ENCODE assay signal across 8 cellular contexts in the genomic region with DNA sequence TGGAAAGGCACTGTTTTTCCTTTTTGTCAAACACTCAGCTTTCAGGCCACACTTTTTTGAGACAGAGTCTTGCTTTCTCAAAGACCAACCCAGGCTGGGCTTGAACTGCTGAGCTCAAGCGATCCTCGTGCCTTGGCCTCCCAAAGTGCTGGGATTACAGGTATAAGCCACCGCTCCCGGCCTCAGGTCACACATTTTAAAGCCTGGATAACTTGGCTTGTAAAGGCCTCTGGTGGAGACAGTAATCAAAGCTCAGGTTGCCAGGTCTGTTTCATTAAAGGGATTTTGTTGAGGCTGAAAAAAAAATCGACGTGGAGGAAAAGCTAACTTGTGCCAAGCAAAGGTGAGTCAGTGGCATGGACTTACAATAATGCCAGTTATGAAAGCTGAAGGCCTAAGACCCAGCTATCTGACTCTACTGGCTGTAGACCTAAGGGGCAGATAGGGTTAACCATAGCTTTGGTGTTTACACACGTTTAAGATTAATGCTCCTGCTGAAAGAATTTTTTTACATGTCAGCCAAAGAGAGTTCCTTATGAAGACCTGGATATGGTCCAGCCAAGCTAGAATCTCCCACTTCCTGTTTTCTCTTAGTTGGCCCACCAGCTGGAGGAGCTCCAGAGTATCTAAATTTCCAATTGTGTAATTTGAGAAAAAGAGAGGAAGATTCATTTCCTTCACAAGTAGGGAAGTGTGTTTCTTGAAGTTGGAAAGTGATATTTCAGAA. TPM values are rescaled to one million over a fixed set of nuclear protein-coding genes. Genes with fewer than 3 reads are reported as not detected.
DNase-seq lines count a peak whose midpoint lies in the region; ATAC-seq and TF ChIP-seq lines count a peak whose summit lies in the region.

No MANE protein-coding gene starts in this region.

- no peak for TF ChIP-seq POLR2A in heart left ventricle (IDR thresholded peaks at IDR 0.05)

- H3K4me1 ChIP-seq in heart left ventricle, result peaks cover 2 to 70% (median 57%) of the 10 kb centered on the region in 12 donors

- H3K9me3 ChIP-seq in heart left ventricle, result no peaks in the 10 kb centered on the region

- DNase-seq in heart left ventricle (peak in 3 of 5 donors; percentile 47 to 65 (median 59)), Right ventricle myocardium superior (no peak), NCI-H1105 (lab: John Stamatoyannopoulos, UW) (peak; percentile 4), fibroblast of pulmonary artery (ENCODE audit: low read depth) (peak; percentile 95), omental fat pad (ENCODE audit: low spot score) (no peak)
- DNase-seq in effector CD8-positive, alpha-beta T cell (lab: John Stamatoyannopoulos, UW), result no peak

- TF ChIP-seq CTCF in heart left ventricle (IDR thresholded peaks at IDR 0.05), result peak in 8 of 12 donors; percentile 8 to 49 (median 21)
- no peak; the same call in 1 of the 2 replicates for TF ChIP-seq CTCF in VCaP (conservative IDR thresholded peaks at IDR 0.05)
- peak; percentile 37 for TF ChIP-seq CTCF in fibroblast of pulmonary artery (IDR thresholded peaks at IDR 0.05; ENCODE audit: low read length, missing control alignments)
- TF ChIP-seq CTCF in omental fat pad (IDR thresholded peaks at IDR 0.05), result no peak

- peak overlapping the region; percentile 58 to 86 (median 78) for H3K4me3 ChIP-seq in heart left ventricle
- H3K4me3 ChIP-seq in fibroblast of pulmonary artery (replicated peaks; ENCODE audit: low read depth, low read length), result peak overlapping the region; percentile 84

- H3K27ac ChIP-seq in heart left ventricle (peak overlapping the region; percentile 90 to 99 (median 96)), VCaP (peak overlapping the region; percentile 98)

- peaks cover 0 to 26% (median 15%) of the 10 kb centered on the region in 9 donors for H3K36me3 ChIP-seq in heart left ventricle

- H3K27me3 ChIP-seq in heart left ventricle, result no peaks in the 10 kb centered on the region

- intact Hi-C loops in heart left ventricle (cut with DNase I), result loop anchor here in 7 of 10 donors (2.0 to 10.0 kb wide), 8 partner anchors 40 to 170 kb away; partner anchors contain the start of genes BRCA1 (in 5 of the 7), RND2 (in 4 of the 7), VAT1 (in 2 of the 7) and IFI35 (in 1 of the 7)
- intact Hi-C loops in Right ventricle myocardium superior (cut with DNase I), result loop anchor here (5.0 kb wide), 1 partner anchor 35 kb away; no protein-coding TSS in a partner anchor

- no peak for ATAC-seq in heart left ventricle
- ATAC-seq in Right ventricle myocardium superior (ENCODE audit: poor library complexity), result no peak
- peak; percentile 77 for ATAC-seq in omental fat pad (ENCODE audit: low FRiP score)
- no peak for ATAC-seq in HG03571 (IDR thresholded peaks at IDR 0.05; ENCODE audit: unreplicated experiment)

- WGBS in heart left ventricle, 4 donors, result 8 to 15% (median 12%) methylated on average over 7 of the region's 7 CpGs

RNA-seq across cellular contexts. Expression of gene NBR1, which starts 0.9 kb away (rescaled TPM):
- total RNA-seq in heart left ventricle, result 100 to 1,000 TPM in 5 of 9 donors, 10 to 100 TPM in 4; 82.6 to 146 (median 105) TPM
- polyA plus RNA-seq in heart left ventricle, result 10 to 100 TPM; 31.6 to 70.0 TPM
- 91.1 TPM for total RNA-seq in Right ventricle myocardium superior
- total RNA-seq in omental fat pad, result 10 to 100 TPM; 41.8 to 97.3 (median 75.3) TPM

RNA-seq across cellular contexts. Expression of gene TMEM106A, which starts 39.8 kb away (rescaled TPM):
- total RNA-seq in heart left ventricle, result 10 to 100 TPM in 1 of 9 donors, 1 to 10 TPM in 8; 1.3 to 26.0 (median 2.0) TPM
- 1 to 10 TPM; 1.9 to 2.0 TPM for polyA plus RNA-seq in heart left ventricle
- total RNA-seq in Right ventricle myocardium superior, result 3.6 TPM
- total RNA-seq in omental fat pad, result 10 to 100 TPM in 3 of 4 donors, 1 to 10 TPM in 1; 8.9 to 15.1 (median 14.5) TPM

RNA-seq across cellular contexts. Expression of gene BRCA1, which starts 46.8 kb away (rescaled TPM):
- total RNA-seq in heart left ventricle, result 10 to 100 TPM in 4 of 9 donors, 1 to 10 TPM in 5; 4.8 to 11.7 (median 8.4) TPM
- polyA plus RNA-seq in heart left ventricle, result 1 to 10 TPM; 2.7 to 3.3 TPM
- 7.3 TPM for total RNA-seq in Right ventricle myocardium superior
- 1 to 10 TPM; 2.4 to 8.8 (median 3.0) TPM for total RNA-seq in omental fat pad

RNA-seq across cellular contexts. Expression of gene CCDC200, which starts 56.5 kb away (rescaled TPM):
- not detected for total RNA-seq in heart left ventricle
- not detected for polyA plus RNA-seq in heart left ventricle
- total RNA-seq in Right ventricle myocardium superior, result not detected
- total RNA-seq in omental fat pad, result not detected

Comparison
In these comparisons a context has a peak if more than half of its experiments do, and no peak if none do; other contexts are left out.
1. DNase-seq: peak in heart left ventricle (3 of 5), NCI-H1105 (single experiment) and fibroblast of pulmonary artery (single experiment); none in Right ventricle myocardium superior (single experiment), omental fat pad (single experiment) and effector CD8-positive, alpha-beta T cell (single experiment).
2. CTCF ChIP-seq: peak in heart left ventricle (8 of 12) and fibroblast of pulmonary artery (single experiment); none in VCaP (single experiment) and omental fat pad (0 of 3).